21 cellular contexts compared by ENCODE assay signal in the genomic region with DNA sequence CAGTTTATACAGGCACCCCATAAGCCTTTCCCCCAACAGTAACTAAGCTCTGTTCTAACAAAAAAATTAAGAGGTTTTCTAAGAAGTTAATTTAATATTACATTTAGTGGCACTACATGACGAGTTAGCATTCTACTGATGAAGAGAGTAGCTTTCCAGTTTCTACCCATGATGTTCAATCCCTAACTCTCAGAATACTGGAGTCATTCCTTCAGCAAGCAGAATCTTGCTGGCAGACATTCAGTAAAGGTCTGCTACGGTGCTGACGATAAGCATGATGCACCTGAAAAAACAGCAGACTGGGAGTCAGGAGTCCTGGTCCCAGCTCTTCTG. TPM values are rescaled to one million over a fixed set of nuclear protein-coding genes. Genes with fewer than 3 reads are reported as not detected.
DNase-seq lines count a peak whose midpoint lies in the region; ATAC-seq and TF ChIP-seq lines count a peak whose summit lies in the region.
"Had no signal": no experiment of that assay in that cellular context is flagged by ENCODE, and none has a peak within 500 bp of the region (broad histone marks: within the 10 kb centered on the region; RNA-seq: fewer than 3 reads in every experiment).

No MANE protein-coding gene starts in this region.

- CTCF ChIA-PET in HEK293 (lab: Yijun Ruan, JAX), result interaction anchor here (0.5 to 1.7 kb wide), 3 partner anchors 275 to 310 kb away, joined by 3 to 7 read pairs (median 6); no protein-coding TSS in a partner anchor

- TF ChIP-seq CTCF in HEK293 (tag by site-specific recombination; IDR thresholded peaks at IDR 0.05) (no peak), adrenal gland (IDR thresholded peaks at IDR 0.05) (no peak), smooth muscle cell (IDR thresholded peaks at IDR 0.05; ENCODE audit: borderline replicate concordance, insufficient read depth, poor library complexity, severe bottlenecking) (no peak)

- H3K4me1 ChIP-seq in HEK293 (ENCODE audit: control insufficient read depth, insufficient read depth, low read length) (peaks cover 7% of the 10 kb centered on the region; the same call in 1 of the 2 replicates), adrenal gland (replicated peaks in 1 of 2) (peaks cover 18 to 35% of the 10 kb centered on the region in 2 donors), mesodermal cell (ENCODE audit: control insufficient read depth, insufficient read depth, low read length, poor library complexity, severe bottlenecking) (peaks cover 31% of the 10 kb centered on the region), smooth muscle cell (ENCODE audit: low read depth) (peaks cover 20% of the 10 kb centered on the region)

- intact Hi-C loops in adrenal gland (cut with DNase I), result no loop called here

- POLR2A ChIA-PET in HEK293 (lab: Yijun Ruan, JAX), result no interaction called here

- no peak for ATAC-seq in GM18511 (IDR thresholded peaks at IDR 0.05; ENCODE audit: unreplicated experiment)
- ATAC-seq: activated naive CD8-positive, alpha-beta T cell treated with anti-CD3 and anti-CD28 coated beads, Interleukin-2, amount 50 U/mL, for 24 hours; activated T-cell treated with anti-CD3 and anti-CD28 coated beads, Interleukin-2, amount 50 U/mL, for 4 hours had no signal

- H3K9me3 ChIP-seq in HEK293 (ENCODE audit: control insufficient read depth, insufficient read depth, low read depth, low read length) (no peaks in the 10 kb centered on the region), adrenal gland (replicated peaks in 1 of 3) (no peaks in the 10 kb centered on the region), mesodermal cell (ENCODE audit: control insufficient read depth, low read length) (no peaks in the 10 kb centered on the region), smooth muscle cell (replicated peaks; ENCODE audit: low read depth) (no peaks in the 10 kb centered on the region)
- H3K9me3 ChIP-seq: BLaER1 treated with 17β-estradiol and CSF1 and Interleukin-3, amounts not matched to agents 10 nM and 100 nM; neutrophil; transverse colon had no signal

- H3K36me3 ChIP-seq in HEK293 (ENCODE audit: control insufficient read depth in 2 of 2, insufficient read depth in 1 of 2, low read length in 2 of 2) (peaks cover 44 to 84% of the 10 kb centered on the region in 2 experiments; a peak in 2 of 3 replicates), adrenal gland (replicated peaks in 1 of 2) (peaks cover 0 to 69% of the 10 kb centered on the region in 2 donors), mesodermal cell (ENCODE audit: control insufficient read depth, insufficient read depth, low read length) (peaks cover 82% of the 10 kb centered on the region), smooth muscle cell (ENCODE audit: low read depth) (peaks cover 8% of the 10 kb centered on the region)

- H3K79me2 ChIP-seq in smooth muscle cell (ENCODE audit: low read depth), result peaks cover 62% of the 10 kb centered on the region

- H3F3A ChIP-seq in smooth muscle cell (ENCODE audit: low read depth), result peaks cover 39% of the 10 kb centered on the region

- 59 to 68% (median 63%) methylated on average over 3 of the region's 3 CpGs for WGBS in adrenal gland, 4 donors
- WGBS in mesodermal cell (ENCODE audit: insufficient coverage in 2 of 2), 2 experiments, result 88 to 93% methylated on average over 2 of the region's 3 CpGs
- 5% methylated on average over 3 of the region's 3 CpGs for WGBS in smooth muscle cell (ENCODE audit: low lambda C conversion rate)

- no peak overlapping the region for H2AFZ ChIP-seq in smooth muscle cell (ENCODE audit: low read depth)

- peak overlapping the region; percentile 75 for H3K4me2 ChIP-seq in smooth muscle cell
- H3K4me2 ChIP-seq: BLaER1 treated with 17β-estradiol and CSF1 and Interleukin-3, amounts not matched to agents 10 nM and 100 nM had no signal

- H3K27ac ChIP-seq in HEK293 (ENCODE audit: extremely low read depth, low read depth, low read length), result peak overlapping the region; percentile 65; the same call in 1 of the 2 replicates
- H3K27ac ChIP-seq in adrenal gland, result peak overlapping the region in 3 of 5 donors; percentile 15 to 78 (median 68)
- peak overlapping the region; percentile 97 for H3K27ac ChIP-seq in mesodermal cell (ENCODE audit: low read depth, low read length, severe bottlenecking)
- H3K27ac ChIP-seq in smooth muscle cell (ENCODE audit: low read depth), result peak overlapping the region; percentile 89
- H3K27ac ChIP-seq: BLaER1 treated with 17β-estradiol and CSF1 and Interleukin-3, amounts not matched to agents 10 nM and 100 nM; neutrophil had no signal

- H3K9ac ChIP-seq in smooth muscle cell (ENCODE audit: low read depth), result no peak overlapping the region
- H3K9ac ChIP-seq: BLaER1 treated with 17β-estradiol and CSF1 and Interleukin-3, amounts not matched to agents 10 nM and 100 nM had no signal

- no peak for TF ChIP-seq POLR2A in adrenal gland (IDR thresholded peaks at IDR 0.05)

- H3K27me3 ChIP-seq in adrenal gland (no peaks in the 10 kb centered on the region), smooth muscle cell (ENCODE audit: low read depth) (no peaks in the 10 kb centered on the region)
- H3K27me3 ChIP-seq: BLaER1 treated with 17β-estradiol and CSF1 and Interleukin-3, amounts not matched to agents 10 nM and 100 nM; neutrophil; transverse colon had no signal

- DNase-seq in adrenal gland, result no peak
- DNase-seq in smooth muscle cell (lab: John Stamatoyannopoulos, UW; ENCODE audit: unreplicated experiment), result no peak
- DNase-seq in retina, result no peak
- DNase-seq in HuH-7.5 (ENCODE audit: low spot score), result no peak
- DNase-seq: activated CD4-positive, alpha-beta T cell treated with anti-CD3 and anti-CD28 coated beads, Interleukin-2, amount 10 ng/mL, durations not matched to agents 7 days and 5 days; activated gamma-delta T cell treated with Interleukin-2 at 50 U/mL for 16 hours; activated naive CD8-positive, alpha-beta T cell treated with anti-CD3 and anti-CD28 coated beads, Interleukin-2, amount 50 U/mL, for 24 hours; activated T-cell treated with anti-CD3 and anti-CD28 coated beads, Interleukin-2, amount 50 U/mL, for 4 hours; GDM1; HCEC 1CT; Kasumi-1; kidney; NCI-H146; T-helper 9 cell; transverse colon had no signal

- peaks cover 53% of the 10 kb centered on the region for H4K20me1 ChIP-seq in smooth muscle cell (ENCODE audit: low read depth)

- H3K4me3 ChIP-seq in HEK293 (ENCODE audit: low read depth, low read length) (no peak overlapping the region), adrenal gland (no peak overlapping the region), mesodermal cell (ENCODE audit: extremely low read depth, insufficient read depth, low read length, poor library complexity, severe bottlenecking) (no peak overlapping the region), smooth muscle cell (no peak overlapping the region)
- H3K4me3 ChIP-seq: BLaER1 treated with 17β-estradiol and CSF1 and Interleukin-3, amounts not matched to agents 10 nM and 100 nM; lung; transverse colon had no signal

TF ChIP-seq in HEK293, 187 proteins besides CTCF, POLR2A, EP300 and RAD21 (continues in another document):
- no peak for TF ChIP-seq AEBP2 (tag by site-specific recombination; IDR thresholded peaks at IDR 0.05; ENCODE audit: borderline replicate concordance)
- 0 out of 2 replicates have a peak, but pooled peaks have one; percentile 4 for TF ChIP-seq TCF7L2 (IDR thresholded peaks at IDR 0.05; ENCODE audit: borderline replicate concordance, low read depth, low read length)
- peak; percentile 77 for TF ChIP-seq SETDB1 (IDR thresholded peaks at IDR 0.05; ENCODE audit: insufficient read length, low read length)
- no peak for TF ChIP-seq ZBTB17 (tag by site-specific recombination; IDR thresholded peaks at IDR 0.05)
- TF ChIP-seq, protein P1, sequence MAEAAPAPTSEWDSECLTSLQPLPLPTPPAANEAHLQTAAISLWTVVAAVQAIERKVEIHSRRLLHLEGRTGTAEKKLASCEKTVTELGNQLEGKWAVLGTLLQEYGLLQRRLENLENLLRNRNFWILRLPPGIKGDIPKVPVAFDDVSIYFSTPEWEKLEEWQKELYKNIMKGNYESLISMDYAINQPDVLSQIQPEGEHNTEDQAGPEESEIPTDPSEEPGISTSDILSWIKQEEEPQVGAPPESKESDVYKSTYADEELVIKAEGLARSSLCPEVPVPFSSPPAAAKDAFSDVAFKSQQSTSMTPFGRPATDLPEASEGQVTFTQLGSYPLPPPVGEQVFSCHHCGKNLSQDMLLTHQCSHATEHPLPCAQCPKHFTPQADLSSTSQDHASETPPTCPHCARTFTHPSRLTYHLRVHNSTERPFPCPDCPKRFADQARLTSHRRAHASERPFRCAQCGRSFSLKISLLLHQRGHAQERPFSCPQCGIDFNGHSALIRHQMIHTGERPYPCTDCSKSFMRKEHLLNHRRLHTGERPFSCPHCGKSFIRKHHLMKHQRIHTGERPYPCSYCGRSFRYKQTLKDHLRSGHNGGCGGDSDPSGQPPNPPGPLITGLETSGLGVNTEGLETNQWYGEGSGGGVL (tag by site-specific recombination; IDR thresholded peaks at IDR 0.05), result no peak

RNA-seq across cellular contexts. Expression of gene SRSF4, which starts 24.5 kb away (rescaled TPM):
- 10 to 100 TPM; 35.1 to 77.4 (median 51.1) TPM for total RNA-seq in adrenal gland
- 100 to 1,000 TPM in 2 of 3 donors, 10 to 100 TPM in 1; 77.0 to 120 (median 118) TPM for polyA plus RNA-seq in adrenal gland
- polyA plus RNA-seq in mesodermal cell (2013, experiment 1 of 2), result 100 TPM
- 99.0 TPM for polyA plus RNA-seq in mesodermal cell (2013, experiment 2 of 2)
- total RNA-seq in smooth muscle cell, result 50.1 and 53.9 TPM in 2 replicates
- polyA plus RNA-seq in smooth muscle cell, result 92.5 and 98.7 TPM in 2 replicates

RNA-seq across cellular contexts. Expression of gene TMEM200B, which starts 33.5 kb away (rescaled TPM):
- total RNA-seq in adrenal gland (10 to 100 TPM in 2 of 8 donors, 1 to 10 TPM in 6; 1.8 to 13.3 (median 6.2) TPM), smooth muscle cell (20.5 and 23.8 TPM in 2 replicates)
- polyA plus RNA-seq in adrenal gland (1 to 10 TPM; 1.8 to 3.3 (median 2.4) TPM), smooth muscle cell (32.3 and 33.2 TPM in 2 replicates)
- polyA plus RNA-seq in mesodermal cell (2013, experiment 1 of 2), result 34.0 TPM
- 37.8 TPM for polyA plus RNA-seq in mesodermal cell (2013, experiment 2 of 2)
- total RNA-seq: activated CD4-positive, alpha-beta T cell treated with anti-CD3 and anti-CD28 coated beads, Interleukin-2, amount 10 ng/mL, durations not matched to agents 7 days and 5 days had no signal
